8 cellular contexts compared by ENCODE assay signal in the genomic region with DNA sequence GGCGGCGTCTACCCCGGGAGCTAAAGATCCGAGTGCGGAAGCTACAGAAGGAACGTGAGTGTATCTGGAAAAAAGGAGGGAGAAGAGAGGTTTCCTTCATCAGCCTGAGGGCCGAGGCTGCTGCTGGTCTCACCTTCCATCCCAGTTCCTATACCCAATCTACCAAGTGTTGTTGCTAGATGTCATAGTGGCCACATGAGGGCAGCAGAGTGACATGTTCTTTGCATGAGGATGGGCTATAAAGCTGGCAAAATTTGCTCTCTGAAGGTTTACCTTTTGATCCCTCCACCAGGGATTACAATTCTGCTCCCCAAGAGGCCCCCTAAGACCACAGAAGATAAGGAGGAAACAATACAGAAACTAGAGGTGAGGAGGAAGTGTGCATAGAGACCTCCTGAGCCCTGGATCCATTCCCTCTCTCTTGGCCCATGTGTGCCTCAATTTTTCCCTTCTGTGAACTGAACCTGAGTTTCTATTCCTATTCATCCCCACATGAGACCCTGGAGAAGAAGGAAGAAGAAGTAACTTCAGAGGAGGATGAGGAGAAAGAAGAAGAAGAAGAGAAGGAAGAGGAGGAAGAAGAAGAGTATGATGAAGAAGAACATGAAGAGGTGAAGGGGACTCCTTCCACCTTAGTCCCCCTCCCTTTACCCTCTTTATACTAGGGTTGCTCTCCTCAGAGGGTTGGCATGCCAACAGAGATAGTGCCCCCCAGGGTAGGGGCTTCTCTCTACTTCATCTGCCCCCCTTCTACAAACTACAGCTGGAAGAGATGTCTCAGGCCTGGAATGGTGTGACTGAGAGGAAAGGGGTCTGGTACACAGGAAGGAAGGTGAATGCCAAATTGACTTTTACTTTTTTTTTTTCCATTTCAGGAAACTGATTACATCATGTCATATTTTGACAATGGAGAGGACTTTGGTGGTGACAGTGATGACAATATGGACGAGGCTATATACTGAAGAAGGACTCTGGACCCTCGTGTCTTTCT. TPM values are rescaled to one million over a fixed set of nuclear protein-coding genes. Genes with fewer than 3 reads are reported as not detected.
DNase-seq lines count a peak whose midpoint lies in the region; ATAC-seq and TF ChIP-seq lines count a peak whose summit lies in the region.

No MANE protein-coding gene starts in this region.

- H3K79me2 ChIP-seq in Loucy (ENCODE audit: insufficient read depth, low read length): no peaks in the 10 kb centered on the region
- H3K79me2 ChIP-seq in neural cell (replicated peaks; ENCODE audit: insufficient read depth, low read length): no peaks in the 10 kb centered on the region

- H3K9ac ChIP-seq in Loucy (ENCODE audit: low read depth, low read length, poor library complexity, severe bottlenecking): peak overlapping the region; percentile 84
- H3K9ac ChIP-seq in neural cell (ENCODE audit: low read length): peak overlapping the region; percentile 60

- peak overlapping the region; percentile 87 for H3K4me2 ChIP-seq in Loucy (ENCODE audit: low read depth, low read length, poor library complexity, severe bottlenecking)
- H3K4me2 ChIP-seq in neural cell (ENCODE audit: low read length): no peak overlapping the region

- ATAC-seq in RWPE2 (ENCODE audit: low read depth): peak; percentile 60
- ATAC-seq in GM21367 (IDR thresholded peaks at IDR 0.05; ENCODE audit: unreplicated experiment): no peak

- peaks cover 9% of the 10 kb centered on the region; the same call in 1 of the 2 replicates for H3F3A ChIP-seq in Loucy (ENCODE audit: low read depth)
- no peaks in the 10 kb centered on the region for H3F3A ChIP-seq in neural cell (ENCODE audit: insufficient read depth, low read length, poor library complexity, severe bottlenecking)

- intact Hi-C loops in transverse colon (cut with DNase I; ENCODE audit: low total_unique reads): loop anchor here (2.0 kb wide), 2 partner anchors 21 to 35 kb away; no protein-coding TSS in a partner anchor

- H3K4me1 ChIP-seq in Loucy (ENCODE audit: insufficient read depth, low read length, poor library complexity, severe bottlenecking) (peaks cover 56% of the 10 kb centered on the region), RWPE2 (ENCODE audit: insufficient read depth, poor library complexity, severe bottlenecking) (peaks cover 24% of the 10 kb centered on the region), transverse colon (peaks cover 42 to 55% (median 47%) of the 10 kb centered on the region in 4 donors)

- H2AFZ ChIP-seq in Loucy (ENCODE audit: low read length) (peak overlapping the region; percentile 61), neural cell (ENCODE audit: low read depth, low read length) (no peak overlapping the region)

- TF ChIP-seq CTCF in Loucy (conservative IDR thresholded peaks at IDR 0.05; ENCODE audit: low read length) (peak; percentile 89), RWPE2 (IDR thresholded peaks at IDR 0.05; ENCODE audit: poor library complexity, severe bottlenecking) (peak; percentile 90), fibroblast of villous mesenchyme (IDR thresholded peaks at IDR 0.05; ENCODE audit: insufficient read depth, low read depth, low read length) (peak; percentile 87), neural cell (IDR thresholded peaks at IDR 0.05; ENCODE audit: poor library complexity, severe bottlenecking) (peak; percentile 94), transverse colon (IDR thresholded peaks at IDR 0.05) (peak; percentile 72 to 95 (median 82))

- TF ChIP-seq RAD21 in neural cell (conservative IDR thresholded peaks at IDR 0.05): peak; percentile 92

- WGBS in transverse colon (ENCODE audit: low coverage in 1 of 2), 2 donors: 14 to 30% methylated on average over 9 of the region's 9 CpGs

- TF ChIP-seq EP300 in neural cell (conservative IDR thresholded peaks at IDR 0.05; ENCODE audit: poor library complexity, severe bottlenecking): no peak
- no peak for TF ChIP-seq EP300 in transverse colon (IDR thresholded peaks at IDR 0.05; ENCODE audit: low read depth)

- H3K27ac ChIP-seq in RWPE2 (ENCODE audit: poor library complexity, severe bottlenecking) (peak overlapping the region; percentile 93), neural cell (ENCODE audit: low read length) (peak overlapping the region; percentile 90), transverse colon (peak overlapping the region; percentile 97 to 99 (median 98))

- in situ Hi-C loops in transverse colon (cut with MboI; ENCODE audit: low pct_ligation_motif_present in 1 of 4, low pct_unique_long_range_greater_than_20kb in 1 of 4, low sequenced_read_pairs in 3 of 4): loop anchor here in 3 of 4 donors (5.0 to 10.0 kb wide), 2 partner anchors 35 to 47 kb away; partner anchors contain the start of gene HJV (in 1 of the 3)

- DNase-seq in GF-D8 (lab: John Stamatoyannopoulos, UW): peak; percentile 59
- DNase-seq in RWPE2 (ENCODE audit: low spot score): no peak
- DNase-seq in activated T-helper 9 cell treated with anti-CD3 and anti-CD28 coated beads, Interleukin-2, amount 50 U/mL, for 16 hours (ENCODE audit: low read depth): peak; percentile 54
- peak; percentile 88 for DNase-seq in fibroblast of villous mesenchyme (ENCODE audit: low read depth)
- peak; percentile 84 for DNase-seq in transverse colon

- no peaks in the 10 kb centered on the region for H3K36me3 ChIP-seq in Loucy (ENCODE audit: insufficient read depth, low read length)
- H3K36me3 ChIP-seq in RWPE2 (ENCODE audit: low read depth): no peaks in the 10 kb centered on the region; the same call in 1 of the 2 replicates
- no peaks in the 10 kb centered on the region for H3K36me3 ChIP-seq in neural cell (ENCODE audit: insufficient read depth, low read length)
- no peaks in the 10 kb centered on the region for H3K36me3 ChIP-seq in transverse colon

- H3K9me2 ChIP-seq in Loucy (replicated peaks; ENCODE audit: low read depth, low read length): no peaks in the 10 kb centered on the region
- no peaks in the 10 kb centered on the region for H3K9me2 ChIP-seq in neural cell (ENCODE audit: insufficient read depth, low read length)

- H4K20me1 ChIP-seq in Loucy (ENCODE audit: insufficient read depth, low read length, poor library complexity, severe bottlenecking): no peaks in the 10 kb centered on the region
- no peaks in the 10 kb centered on the region for H4K20me1 ChIP-seq in neural cell (ENCODE audit: insufficient read depth)

- no peaks in the 10 kb centered on the region for H3K9me3 ChIP-seq in Loucy (ENCODE audit: insufficient read depth, low read depth, low read length)
- H3K9me3 ChIP-seq in RWPE2 (ENCODE audit: severe bottlenecking): no peaks in the 10 kb centered on the region
- no peaks in the 10 kb centered on the region for H3K9me3 ChIP-seq in neural cell (ENCODE audit: low read length)
- no peaks in the 10 kb centered on the region for H3K9me3 ChIP-seq in transverse colon

- no peak for TF ChIP-seq POLR2A in transverse colon (IDR thresholded peaks at IDR 0.05)

- H3K27me3 ChIP-seq in Loucy (ENCODE audit: insufficient read depth, low read length, poor library complexity, severe bottlenecking) (no peaks in the 10 kb centered on the region), RWPE2 (ENCODE audit: insufficient read depth, poor library complexity, severe bottlenecking) (no peaks in the 10 kb centered on the region), neural cell (ENCODE audit: insufficient read depth, low read depth, low read length) (no peaks in the 10 kb centered on the region), transverse colon (no peaks in the 10 kb centered on the region)

- H3K4me3 ChIP-seq in Loucy (ENCODE audit: low read length, poor library complexity, severe bottlenecking): peak overlapping the region; percentile 47
- H3K4me3 ChIP-seq in RWPE2 (ENCODE audit: severe bottlenecking): no peak overlapping the region
- no peak overlapping the region for H3K4me3 ChIP-seq in fibroblast of villous mesenchyme (ENCODE audit: low read depth, low read length)
- no peak overlapping the region for H3K4me3 ChIP-seq in neural cell (ENCODE audit: low read length)
- peak overlapping the region in 1 of 4 donors; percentile 31 for H3K4me3 ChIP-seq in transverse colon

RNA-seq across cellular contexts. Expression of gene POLR3GL, which starts 13.3 kb away (rescaled TPM):
- total RNA-seq in fibroblast of villous mesenchyme (11.2 and 14.8 TPM in 2 replicates), transverse colon (10 to 100 TPM in 3 of 4 donors, 1 to 10 TPM in 1; 1.2 to 23.7 (median 14.4) TPM)
- polyA plus RNA-seq in neural cell: 37.5 and 38.6 TPM in 2 replicates
- 10.2 and 19.2 TPM in 2 replicates for polyA minus RNA-seq in neural cell

RNA-seq across cellular contexts. Expression of gene ANKRD34A, which starts 13.4 kb away (rescaled TPM):
- total RNA-seq in fibroblast of villous mesenchyme: 1.3 and 1.6 TPM in 2 replicates
- 0.16 and 1.7 TPM in 2 replicates for polyA plus RNA-seq in neural cell
- 0.73 and 1.5 TPM in 2 replicates for polyA minus RNA-seq in neural cell
- total RNA-seq in transverse colon: 1 to 10 TPM in 1 of 4 donors, under 1 TPM in 2, not detected in 1; 0.41 to 4.1 (median 0.64) TPM

RNA-seq across cellular contexts. Expression of gene TXNIP, which starts 18.6 kb away (rescaled TPM):
- total RNA-seq in fibroblast of villous mesenchyme (69.5 and 205 TPM in 2 replicates), transverse colon (1,000 to 10,000 TPM in 2 of 4 donors, 100 to 1,000 TPM in 2; 296 to 2,602 (median 982) TPM)
- polyA plus RNA-seq in neural cell: 140 and 165 TPM in 2 replicates
- polyA minus RNA-seq in neural cell: 601 and 667 TPM in 2 replicates

RNA-seq across cellular contexts. Expression of gene LIX1L, which starts 20.0 kb away (rescaled TPM):
- 31.6 and 40.2 TPM in 2 replicates for total RNA-seq in fibroblast of villous mesenchyme
- 15.7 and 17.0 TPM in 2 replicates for polyA plus RNA-seq in neural cell
- polyA minus RNA-seq in neural cell: 15.1 and 16.9 TPM in 2 replicates
- 10 to 100 TPM in 2 of 4 donors, 1 to 10 TPM in 2; 7.2 to 12.5 (median 9.8) TPM for total RNA-seq in transverse colon

RNA-seq across cellular contexts. Expression of gene HJV, which starts 43.8 kb away (rescaled TPM):
- total RNA-seq in fibroblast of villous mesenchyme: not detected in 2 replicates
- not detected in 2 replicates for polyA plus RNA-seq in neural cell
- 0.49 TPM in 1 of 2 replicates, not detected in the other for polyA minus RNA-seq in neural cell
- total RNA-seq in transverse colon: under 1 TPM in 1 of 4 donors, not detected in 3; 0.27 TPM
